9 cellular contexts compared by ENCODE assay signal in the genomic region with DNA sequence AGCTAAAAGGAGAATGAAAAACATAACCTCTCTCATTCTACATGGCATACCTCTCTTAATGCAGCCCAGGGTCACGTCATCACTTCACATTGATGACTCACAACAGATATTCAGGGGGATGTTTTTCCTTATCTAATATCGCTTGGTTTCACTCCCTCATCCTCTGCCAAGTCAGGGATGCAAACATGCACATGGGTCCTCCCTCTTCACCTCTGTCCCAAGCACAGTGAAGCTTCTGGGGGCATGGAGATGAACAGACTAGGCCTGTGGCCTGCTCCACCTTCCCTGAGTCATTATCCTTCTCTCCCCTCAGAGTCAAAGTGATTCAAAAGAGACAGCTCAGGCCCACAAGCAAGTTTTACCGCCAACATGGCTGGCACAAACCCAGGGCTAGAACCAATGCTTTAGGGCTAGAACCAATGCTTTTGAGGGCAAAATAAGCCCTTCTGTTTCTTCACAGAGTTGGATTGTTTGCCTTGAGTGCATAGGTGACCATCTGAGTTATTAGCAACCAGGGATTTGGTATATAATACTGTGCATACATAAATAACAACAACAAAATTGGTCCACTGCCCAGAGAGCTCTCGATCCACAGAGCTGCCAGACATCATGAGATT. TPM values are rescaled to one million over a fixed set of nuclear protein-coding genes. Genes with fewer than 3 reads are reported as not detected.
DNase-seq lines count a peak whose midpoint lies in the region; ATAC-seq and TF ChIP-seq lines count a peak whose summit lies in the region.
"Had no signal": no experiment of that assay in that cellular context is flagged by ENCODE, and none has a peak within 500 bp of the region (broad histone marks: within the 10 kb centered on the region; RNA-seq: fewer than 3 reads in every experiment).

No MANE protein-coding gene starts in this region.

- H3K27ac ChIP-seq in ACC112 (ENCODE audit: low read depth, low read length) (peak overlapping the region; percentile 99), coronary artery (peak overlapping the region; percentile 91 to 93)

- no peaks in the 10 kb centered on the region for H3K27me3 ChIP-seq in ACC112 (ENCODE audit: insufficient read depth, low read length)

- no peaks in the 10 kb centered on the region for H3K9me3 Mint-ChIP-seq in naive thymus-derived CD8-positive, alpha-beta T cell

- H3K4me3 Mint-ChIP-seq in naive thymus-derived CD8-positive, alpha-beta T cell, result peak overlapping the region in 9 of 10 donors; percentile 59 to 90 (median 76)

- peak overlapping the region; percentile 92 for H3K4me3 ChIP-seq in ACC112 (ENCODE audit: low read depth, low read length)
- peak overlapping the region; percentile 82 for H3K4me3 ChIP-seq in coronary artery

- peaks cover 9% of the 10 kb centered on the region for H3K79me2 ChIP-seq in ACC112 (ENCODE audit: control insufficient read depth, insufficient read depth, low read length, unreplicated experiment)

- POLR2A ChIA-PET in naive thymus-derived CD8-positive, alpha-beta T cell (lab: Charles Lee), result interaction anchor here (0.8 to 4.8 kb wide), 12 partner anchors 10 to 291 kb away, joined by 3 to 33 read pairs (median 4); a partner anchor contains a TSS

- ATAC-seq in naive thymus-derived CD8-positive, alpha-beta T cell, result no peak
- ATAC-seq in GM19395 (IDR thresholded peaks at IDR 0.05; ENCODE audit: unreplicated experiment) (no peak), GM18873 (IDR thresholded peaks at IDR 0.05; ENCODE audit: low FRiP score, unreplicated experiment) (no peak), GM19328 (IDR thresholded peaks at IDR 0.05; ENCODE audit: unreplicated experiment) (no peak), HG03565 (IDR thresholded peaks at IDR 0.05; ENCODE audit: unreplicated experiment) (no peak)

- peaks cover 36% of the 10 kb centered on the region for H3K4me1 ChIP-seq in ACC112 (ENCODE audit: control insufficient read depth, insufficient read depth, low read length, unreplicated experiment)

- peak overlapping the region; percentile 89 to 98 (median 96) for H3K27ac Mint-ChIP-seq in naive thymus-derived CD8-positive, alpha-beta T cell

- peaks cover 5% of the 10 kb centered on the region; the same call in 1 of the 2 replicates for H3K36me3 ChIP-seq in ACC112 (ENCODE audit: insufficient read depth, low read length)

- no peak for TF ChIP-seq CTCF in coronary artery (IDR thresholded peaks at IDR 0.05)

- no peaks in the 10 kb centered on the region for H3K27me3 Mint-ChIP-seq in naive thymus-derived CD8-positive, alpha-beta T cell

- H3K36me3 Mint-ChIP-seq in naive thymus-derived CD8-positive, alpha-beta T cell, result no peaks in the 10 kb centered on the region

- no peak overlapping the region for H2AFZ ChIP-seq in ACC112 (ENCODE audit: low read length, unreplicated experiment)

- DNase-seq in NCI-H2196 (lab: John Stamatoyannopoulos, UW; ENCODE audit: unreplicated experiment) (peak; percentile 57), coronary artery (ENCODE audit: low spot score) (no peak)
- no peak for DNase-seq in naive thymus-derived CD8-positive, alpha-beta T cell

- H3K4me1 Mint-ChIP-seq in naive thymus-derived CD8-positive, alpha-beta T cell, result peaks cover 27 to 52% (median 49%) of the 10 kb centered on the region in 4 donors

RNA-seq across cellular contexts. Expression of a gene that starts 2.2 kb away (rescaled TPM):
- 10 to 100 TPM; 32.3 to 39.0 TPM for total RNA-seq in naive thymus-derived CD8-positive, alpha-beta T cell
- 100 to 1,000 TPM; 248 to 303 (median 294) TPM for polyA plus RNA-seq in naive thymus-derived CD8-positive, alpha-beta T cell
- polyA plus RNA-seq: neural cell had no signal

RNA-seq across cellular contexts. Expression of a gene that starts 16.9 kb away (rescaled TPM):
- 1 to 10 TPM; 1.8 to 3.1 TPM for total RNA-seq in naive thymus-derived CD8-positive, alpha-beta T cell
- 10 to 100 TPM in 2 of 3 donors, 1 to 10 TPM in 1; 8.6 to 19.9 (median 19.2) TPM for polyA plus RNA-seq in naive thymus-derived CD8-positive, alpha-beta T cell

RNA-seq across cellular contexts. Expression of a gene that starts 19.4 kb away (rescaled TPM):
- 1 to 10 TPM; 1.3 to 1.6 TPM for total RNA-seq in naive thymus-derived CD8-positive, alpha-beta T cell
- 10 to 100 TPM in 2 of 3 donors, 1 to 10 TPM in 1; 7.1 to 21.9 (median 10.5) TPM for polyA plus RNA-seq in naive thymus-derived CD8-positive, alpha-beta T cell
- polyA plus RNA-seq: neural cell had no signal

RNA-seq across cellular contexts. Expression of a gene that starts 26.3 kb away (rescaled TPM):
- total RNA-seq in naive thymus-derived CD8-positive, alpha-beta T cell, result not detected
- polyA plus RNA-seq in naive thymus-derived CD8-positive, alpha-beta T cell, result not detected
- polyA plus RNA-seq: neural cell had no signal

RNA-seq across cellular contexts. Expression of a gene that starts 32.3 kb away (rescaled TPM):
- not detected for total RNA-seq in naive thymus-derived CD8-positive, alpha-beta T cell
- polyA plus RNA-seq in naive thymus-derived CD8-positive, alpha-beta T cell, result not detected
- polyA plus RNA-seq: neural cell had no signal
